ENCODE assay signal across 11 cellular contexts in the genomic region with DNA sequence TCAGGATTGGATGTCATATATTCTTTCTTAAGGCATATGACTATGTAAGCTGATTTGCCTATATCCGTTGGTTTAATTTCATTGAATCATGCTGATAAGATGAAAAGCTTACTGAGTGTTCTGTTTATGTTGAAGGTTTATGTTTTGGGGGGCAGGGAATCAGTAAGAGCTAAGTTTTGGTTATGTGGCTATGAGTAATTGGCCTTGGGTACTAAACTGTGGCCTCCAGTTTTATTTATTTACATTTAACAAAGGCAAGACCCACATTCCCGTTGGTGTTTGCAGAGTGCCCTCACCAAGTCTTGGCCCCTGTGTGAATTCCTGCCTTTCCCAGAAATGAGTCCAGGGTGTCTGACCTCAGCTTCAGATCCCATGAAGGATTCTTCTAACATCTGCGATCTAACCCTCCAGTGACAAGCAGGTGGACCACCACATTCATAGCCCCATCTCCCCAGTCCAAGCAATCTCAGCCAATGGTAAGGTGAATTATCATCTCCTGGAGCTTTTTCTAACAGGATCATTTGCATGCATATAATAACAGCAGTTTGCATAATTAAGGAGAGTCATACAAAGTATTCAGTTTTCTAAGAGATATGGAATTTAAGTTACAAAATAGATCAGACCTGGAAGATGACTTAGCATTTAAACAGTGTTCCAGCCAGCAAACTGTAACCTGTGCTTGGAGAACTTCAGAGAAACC. TPM values are rescaled to one million over a fixed set of nuclear protein-coding genes. Genes with fewer than 3 reads are reported as not detected.
DNase-seq lines count a peak whose midpoint lies in the region; ATAC-seq and TF ChIP-seq lines count a peak whose summit lies in the region.
"Had no signal": no experiment of that assay in that cellular context is flagged by ENCODE, and none has a peak within 500 bp of the region (broad histone marks: within the 10 kb centered on the region; RNA-seq: fewer than 3 reads in every experiment).

No MANE protein-coding gene starts in this region.

- H3K27me3 ChIP-seq in stomach: no peaks in the 10 kb centered on the region

- 42 to 57% (median 44%) methylated on average over 3 of the region's 3 CpGs for WGBS in stomach, 5 donors

- intact Hi-C loops in stomach (cut with DNase I; ENCODE audit: low total_unique reads): no loop called here

- peak overlapping the region in 3 of 5 donors; percentile 7 to 66 (median 52) for H3K27ac ChIP-seq in stomach

- peak; percentile 19 for DNase-seq in GM03348 (ENCODE audit: low spot score)
- peak; percentile 94 for DNase-seq in NCI-H526 treated with DMSO at 0.1 percent for 48 hours (lab: John Stamatoyannopoulos, UW)
- peak; percentile 20 for DNase-seq in epithelial cell of esophagus (ENCODE audit: low read depth)
- DNase-seq in stomach: no peak
- no peak for DNase-seq in NCI-H2081 (lab: John Stamatoyannopoulos, UW)
- no peak for DNase-seq in HuH-7 (ENCODE audit: low spot score)
- DNase-seq: activated naive CD4-positive, alpha-beta T cell treated with anti-CD3 and anti-CD28 coated beads for 36 hours; left ventricle myocardium superior; NCI-H1092; stimulated activated CD4-positive, alpha-beta T cell treated with anti-CD3 and anti-CD28 coated beads, Interleukin-4, amount 100 ng/mL, for 24 hours had no signal

- H3K4me1 ChIP-seq in stomach: peaks cover 13 to 42% (median 30%) of the 10 kb centered on the region in 4 donors

- no peaks in the 10 kb centered on the region for H3K36me3 ChIP-seq in stomach

- TF ChIP-seq CTCF in epithelial cell of esophagus (IDR thresholded peaks at IDR 0.05; ENCODE audit: insufficient read depth, low read depth, low read length, missing control alignments): no peak
- no peak for TF ChIP-seq CTCF in stomach (IDR thresholded peaks at IDR 0.05)

- no peak for TF ChIP-seq EP300 in stomach (IDR thresholded peaks at IDR 0.05)

- no peaks in the 10 kb centered on the region for H3K9me3 ChIP-seq in stomach

- ATAC-seq in GM21619 (IDR thresholded peaks at IDR 0.05; ENCODE audit: unreplicated experiment): no peak

- H3K4me3 ChIP-seq in epithelial cell of esophagus (ENCODE audit: low read length): no peak overlapping the region
- H3K4me3 ChIP-seq in stomach: no peak overlapping the region

- TF ChIP-seq POLR2A in stomach (IDR thresholded peaks at IDR 0.05): no peak

RNA-seq across cellular contexts. Expression of a gene that starts 27.4 kb away (rescaled TPM):
- total RNA-seq in stomach: 1 to 10 TPM in 4 of 5 donors, not detected in 1; 1.7 to 8.7 (median 2.1) TPM
- polyA plus RNA-seq in stomach: under 1 TPM; 0.23 to 0.50 (median 0.31) TPM
- total RNA-seq: activated naive CD4-positive, alpha-beta T cell treated with anti-CD3 and anti-CD28 coated beads for 36 hours had no signal

RNA-seq across cellular contexts. Expression of a gene that starts 30.5 kb away (rescaled TPM):
- under 1 TPM in 1 of 5 donors, not detected in 4; 0.18 TPM for total RNA-seq in stomach
- polyA plus RNA-seq in stomach: 1 to 10 TPM in 1 of 3 donors, under 1 TPM in 1, not detected in 1; 0.35 to 2.7 TPM
- total RNA-seq: activated naive CD4-positive, alpha-beta T cell treated with anti-CD3 and anti-CD28 coated beads for 36 hours had no signal

Comparison
In these comparisons a context has a peak if more than half of its experiments do, and no peak if none do; other contexts are left out.
1. DNase-seq: peak in GM03348 (single experiment), NCI-H526 treated with DMSO at 0.1 percent for 48 hours (single experiment) and epithelial cell of esophagus (single experiment); none in stomach (single experiment), NCI-H2081 (0 of 2) and HuH-7 (single experiment).